ENCODE assay signal across 1 cellular context in genomic region chr20:45857114-45857835, GRCh38.
TF ChIP-seq lines count a peak whose summit lies in the region.

TSS of gene ACOT8 (minus strand) at chr20:45857392. CDS start at chr20:45857315, 77 bp downstream.
TSS of gene ZSWIM3 (plus strand) at chr20:45857614. CDS start at chr20:45857826, 212 bp downstream.

TF ChIP-seq in SK-N-SH, 30 proteins besides CTCF, POLR2A, EP300 and RAD21 (continued from another document):
- TF ChIP-seq ZBTB33 (IDR thresholded peaks at IDR 0.05; ENCODE audit: borderline replicate concordance, low read depth), result peak; percentile 80
- peak; percentile 45; the same call in 1 of the 2 replicates for TF ChIP-seq YY1 (IDR thresholded peaks at IDR 0.05; ENCODE audit: low read depth)
- TF ChIP-seq NRF1 (IDR thresholded peaks at IDR 0.05; ENCODE audit: low read depth, low read length), result no peak
- TF ChIP-seq SMC3 (IDR thresholded peaks at IDR 0.05; ENCODE audit: low read depth, low read length), result no peak
TF ChIP-seq in SK-N-SH: peak in this region for 13.
